Comparison of ENCODE assay signal across 1 cellular context in genomic region chr22:22079404-22080148, GRCh38.
TF ChIP-seq lines count a peak whose summit lies in the region.

No MANE protein-coding gene starts in this region.

TF ChIP-seq in K562, 482 proteins besides CTCF, POLR2A, EP300 and RAD21:
- TF ChIP-seq NCOA4 (IDR thresholded peaks at IDR 0.05; ENCODE audit: partially characterized antibody) (no peak), ZNF511 (CRISPR knock-in tag; IDR thresholded peaks at IDR 0.05) (peak; percentile 61; the same call in 1 of the 2 replicates), SIX5 (IDR thresholded peaks at IDR 0.05; ENCODE audit: borderline replicate concordance in 1 of 2, insufficient read depth in 1 of 2, low read depth in 1 of 2, low read length in 2 of 2) (0 out of 4 replicates have a peak, but pooled peaks of 1 of the 2 experiments have one; percentile 10), POLR2AphosphoS2 (IDR thresholded peaks at IDR 0.05; ENCODE audit: low read length) (no peak), MCM3 (IDR thresholded peaks at IDR 0.05) (peak; percentile 64; the same call in 1 of the 2 replicates), PRMT5 (CRISPR knock-in tag; IDR thresholded peaks at IDR 0.05) (0 out of 2 replicates have a peak, but pooled peaks have one; percentile 40), ZNF436 (CRISPR knock-in tag; IDR thresholded peaks at IDR 0.05) (0 out of 2 replicates have a peak, but pooled peaks have one; percentile 30), ZNF764 (CRISPR knock-in tag; IDR thresholded peaks at IDR 0.05; ENCODE audit: low read depth) (0 out of 2 replicates have a peak, but pooled peaks have one; percentile 24), ZNF316 (IDR thresholded peaks at IDR 0.05) (no peak), FOS (IDR thresholded peaks at IDR 0.05; ENCODE audit: extremely low read depth, insufficient read length) (no peak), ZMIZ1 (IDR thresholded peaks at IDR 0.05; ENCODE audit: low read depth in 2 of 2, low read length in 2 of 2) (0 out of 4 replicates have a peak, but pooled peaks of 1 of the 2 experiments have one; percentile 38), MCM7 (IDR thresholded peaks at IDR 0.05) (0 out of 4 replicates have a peak, but pooled peaks of 1 of the 2 experiments have one; percentile 51), ZNF449 (CRISPR knock-in tag; IDR thresholded peaks at IDR 0.05) (0 out of 2 replicates have a peak, but pooled peaks have one; percentile 23), ZNF311 (CRISPR knock-in tag; IDR thresholded peaks at IDR 0.05) (peak; percentile 35; the same call in 1 of the 2 replicates), SMC3 (conservative IDR thresholded peaks at IDR 0.05; ENCODE audit: insufficient read depth, low read depth, low read length) (no peak), ZNF408 (CRISPR knock-in tag; IDR thresholded peaks at IDR 0.05; ENCODE audit: low read depth) (peak; percentile 85), STAT6 (CRISPR knock-in tag; IDR thresholded peaks at IDR 0.05) (0 out of 2 replicates have a peak, but pooled peaks have one; percentile 52), IRF2 (CRISPR knock-in tag; IDR thresholded peaks at IDR 0.05) (peak; percentile 37; the same call in 1 of the 2 replicates), ZBTB40 (IDR thresholded peaks at IDR 0.05) (no peak), ZBTB40 (CRISPR knock-in tag; IDR thresholded peaks at IDR 0.05) (0 out of 2 replicates have a peak, but pooled peaks have one; percentile 11), ZFP1 (CRISPR knock-in tag; IDR thresholded peaks at IDR 0.05) (0 out of 2 replicates have a peak, but pooled peaks have one; percentile 48), MYNN (IDR thresholded peaks at IDR 0.05) (no peak), MYNN (CRISPR knock-in tag; IDR thresholded peaks at IDR 0.05) (0 out of 2 replicates have a peak, but pooled peaks have one; percentile 17), ZNF133 (CRISPR knock-in tag; IDR thresholded peaks at IDR 0.05) (0 out of 2 replicates have a peak, but pooled peaks have one; percentile 49), DMBX1 (CRISPR knock-in tag; IDR thresholded peaks at IDR 0.05; ENCODE audit: borderline replicate concordance) (0 out of 2 replicates have a peak, but pooled peaks have one; percentile 31), ZNF140 (CRISPR knock-in tag; IDR thresholded peaks at IDR 0.05) (0 out of 2 replicates have a peak, but pooled peaks have one; percentile 30), ZNF354B (CRISPR knock-in tag; IDR thresholded peaks at IDR 0.05) (no peak), ZFP30 (CRISPR knock-in tag; IDR thresholded peaks at IDR 0.05; ENCODE audit: borderline replicate concordance) (0 out of 2 replicates have a peak, but pooled peaks have one; percentile 36), NR4A1 (CRISPR knock-in tag; IDR thresholded peaks at IDR 0.05) (peak; percentile 53; the same call in 1 of the 2 replicates), NR4A1 (tag; IDR thresholded peaks at IDR 0.05) (no peak), TGIF2 (CRISPR knock-in tag; IDR thresholded peaks at IDR 0.05) (0 out of 2 replicates have a peak, but pooled peaks have one; percentile 50), NCOR1 (IDR thresholded peaks at IDR 0.05) (no peak), CLOCK (CRISPR knock-in tag; IDR thresholded peaks at IDR 0.05; ENCODE audit: borderline replicate concordance) (peak; percentile 47; the same call in 1 of the 2 replicates)
